In genomic region chr12:118715647-118716046, GRCh38 we compare ENCODE assay signal across 29 cellular contexts.
"Had no signal": no experiment of that assay in that cellular context is flagged by ENCODE, and none has a peak within 500 bp of the region (broad histone marks: within the 10 kb centered on the region; RNA-seq: fewer than 3 reads in every experiment).

No MANE protein-coding gene starts in this region.

- H3K27me3 ChIP-seq: stomach, suprapubic skin, testis, thyroid gland, tibial artery, tibial nerve, transverse colon, upper lobe of left lung, uterus, vagina had no signal

- H3K36me3 ChIP-seq: stomach, suprapubic skin, thoracic aorta, thyroid gland, tibial artery, tibial nerve, transverse colon, upper lobe of left lung, upper lobe of right lung, uterus, vagina had no signal

- H3K36me3 Mint-ChIP-seq: stimulated activated effector memory CD8-positive, alpha-beta T cell treated with anti-CD3 and anti-CD28 coated beads, Interleukin-12 subunit alpha, Interleukin-12 subunit beta, amount 100 ng/mL, for 72 hours; stimulated activated memory B cell treated with anti-CD40 and anti-IgM and Interleukin-4, amounts not matched to agents 10 μg/mL and 1 μg/mL and 100 μg/mL, for 72 hours; stimulated activated naive B cell treated with anti-CD40 and anti-IgM and Interleukin-4, amounts not matched to agents 10 μg/mL and 1 μg/mL and 100 μg/mL, for 72 hours; type B pancreatic cell had no signal

- H3K27ac Mint-ChIP-seq: stimulated activated effector memory CD8-positive, alpha-beta T cell treated with anti-CD3 and anti-CD28 coated beads, Interleukin-12 subunit alpha, Interleukin-12 subunit beta, amount 100 ng/mL, for 72 hours; stimulated activated memory B cell treated with anti-CD40 and anti-IgM and Interleukin-4, amounts not matched to agents 10 μg/mL and 1 μg/mL and 100 μg/mL, for 72 hours; stimulated activated naive B cell treated with anti-CD40 and anti-IgM and Interleukin-4, amounts not matched to agents 10 μg/mL and 1 μg/mL and 100 μg/mL, for 72 hours; stimulated activated naive CD8-positive, alpha-beta T cell treated with anti-CD3 and anti-CD28 coated beads, Interleukin-15, amount 100 ng/mL, for 72 hours; stimulated activated naive CD8-positive, alpha-beta T cell treated with anti-CD3 and anti-CD28 coated beads, Interleukin-15, Interleukin-2, amounts not matched to agents 100 ng/mL and 50 ng/mL, for 24 hours; type B pancreatic cell had no signal

- H3K4me1 ChIP-seq: stomach, suprapubic skin, testis, thyroid gland, tibial artery, tibial nerve, transverse colon, upper lobe of left lung, upper lobe of right lung, uterus, vagina had no signal

- H3K4me3 Mint-ChIP-seq: stimulated activated effector memory CD8-positive, alpha-beta T cell treated with anti-CD3 and anti-CD28 coated beads, Interleukin-12 subunit alpha, Interleukin-12 subunit beta, amount 100 ng/mL, for 72 hours; stimulated activated memory B cell treated with anti-CD40 and anti-IgM and Interleukin-4, amounts not matched to agents 10 μg/mL and 1 μg/mL and 100 μg/mL, for 72 hours; stimulated activated naive B cell treated with anti-CD40 and anti-IgM and Interleukin-4, amounts not matched to agents 10 μg/mL and 1 μg/mL and 100 μg/mL, for 72 hours; stimulated activated naive CD8-positive, alpha-beta T cell treated with anti-CD3 and anti-CD28 coated beads, Interleukin-15, amount 100 ng/mL, for 72 hours; stimulated activated naive CD8-positive, alpha-beta T cell treated with anti-CD3 and anti-CD28 coated beads, Interleukin-15, Interleukin-2, amounts not matched to agents 100 ng/mL and 50 ng/mL, for 24 hours; type B pancreatic cell had no signal

- H3K4me1 Mint-ChIP-seq: stimulated activated effector memory CD8-positive, alpha-beta T cell treated with anti-CD3 and anti-CD28 coated beads, Interleukin-12 subunit alpha, Interleukin-12 subunit beta, amount 100 ng/mL, for 72 hours; stimulated activated memory B cell treated with anti-CD40 and anti-IgM and Interleukin-4, amounts not matched to agents 10 μg/mL and 1 μg/mL and 100 μg/mL, for 72 hours; stimulated activated naive B cell treated with anti-CD40 and anti-IgM and Interleukin-4, amounts not matched to agents 10 μg/mL and 1 μg/mL and 100 μg/mL, for 72 hours; stimulated activated naive CD8-positive, alpha-beta T cell treated with anti-CD3 and anti-CD28 coated beads, Interleukin-15, amount 100 ng/mL, for 72 hours had no signal

- H3K27ac ChIP-seq: stomach, suprapubic skin, testis, thoracic aorta, thyroid gland, tibial artery, tibial nerve, transverse colon, upper lobe of left lung, upper lobe of right lung, uterus, vagina had no signal

- ATAC-seq: stimulated activated effector memory CD8-positive, alpha-beta T cell treated with anti-CD3 and anti-CD28 coated beads, Interleukin-12 subunit alpha, Interleukin-12 subunit beta, amount 100 ng/mL, for 72 hours; stimulated activated memory B cell treated with anti-CD40 and anti-IgM and Interleukin-4, amounts not matched to agents 10 μg/mL and 1 μg/mL and 100 μg/mL, for 72 hours; stimulated activated naive B cell treated with anti-CD40 and anti-IgM and Interleukin-4, amounts not matched to agents 10 μg/mL and 1 μg/mL and 100 μg/mL, for 72 hours; stimulated activated naive CD8-positive, alpha-beta T cell treated with anti-CD3 and anti-CD28 coated beads, Interleukin-15, amount 100 ng/mL, for 72 hours; stimulated activated naive CD8-positive, alpha-beta T cell treated with anti-CD3 and anti-CD28 coated beads, Interleukin-15, Interleukin-2, amounts not matched to agents 100 U/mL and 50 U/mL, for 24 hours; upper lobe of right lung had no signal

- H3K9me3 Mint-ChIP-seq: stimulated activated naive CD8-positive, alpha-beta T cell treated with anti-CD3 and anti-CD28 coated beads, Interleukin-15, Interleukin-2, amounts not matched to agents 100 ng/mL and 50 ng/mL, for 24 hours; type B pancreatic cell had no signal

- H3K9me3 ChIP-seq: stomach, suprapubic skin, testis, thoracic aorta, thyroid gland, tibial artery, transverse colon, upper lobe of left lung, upper lobe of right lung, uterus, vagina had no signal

- H3K27me3 Mint-ChIP-seq: stimulated activated naive CD8-positive, alpha-beta T cell treated with anti-CD3 and anti-CD28 coated beads, Interleukin-15, amount 100 ng/mL, for 72 hours; stimulated activated naive CD8-positive, alpha-beta T cell treated with anti-CD3 and anti-CD28 coated beads, Interleukin-15, Interleukin-2, amounts not matched to agents 100 ng/mL and 50 ng/mL, for 24 hours had no signal

- H3K4me3 ChIP-seq: stomach, suprapubic skin, testis, thoracic aorta, thyroid gland, tibial artery, tibial nerve, transverse colon, upper lobe of left lung, upper lobe of right lung, uterus, vagina had no signal

- DNase-seq: stimulated activated CD4-positive, alpha-beta T cell treated with anti-CD3 and anti-CD28 coated beads, Interleukin-2, amount 100 ng/mL, for 48 hours; stimulated activated CD4-positive, alpha-beta T cell treated with anti-CD3 and anti-CD28 coated beads, Interleukin-4, amount 100 ng/mL, for 1 hour; stimulated activated CD4-positive, alpha-beta T cell treated with anti-CD3 and anti-CD28 coated beads, Interleukin-4, amount 100 ng/mL, for 24 hours; stimulated activated CD4-positive, alpha-beta T cell treated with anti-CD3 and anti-CD28 coated beads, Interleukin-4, amount 100 ng/mL, for 4 hours; stimulated activated CD8-positive, alpha-beta memory T cell treated with anti-CD3 and anti-CD28 coated beads, Interleukin-4, amount 100 ng/mL, for 48 hours; stimulated activated naive B cell treated with anti-CD40 and anti-IgM and Interleukin-4, amounts not matched to agents 10 μg/mL and 1 μg/mL and 100 μg/mL, for 72 hours; stimulated activated naive CD4-positive, alpha-beta T cell; stimulated activated naive CD4-positive, alpha-beta T cell treated with Interleukin-2 at 50 U/mL for 16 hours; stimulated activated naive CD8-positive, alpha-beta T cell treated with anti-CD3 and anti-CD28 coated beads, Interleukin-15, amount 100 ng/mL, for 72 hours; stimulated activated naive CD8-positive, alpha-beta T cell treated with anti-CD3 and anti-CD28 coated beads, Interleukin-15, Interleukin-2, amounts not matched to agents 100 U/mL and 50 U/mL, for 24 hours; stomach; substantia nigra; testis; thyroid gland; tibial artery; transverse colon; trophoblast cell; upper lobe of left lung; upper lobe of right lung; uterus had no signal

- FAIRE-seq: urothelium cell line had no signal
